ENCODE assay signal across 12 cellular contexts in genomic region chr22:46625113-46625842, GRCh38.
"Had no signal": no experiment of that assay in that cellular context is flagged by ENCODE, and none has a peak within 500 bp of the region (broad histone marks: within the 10 kb centered on the region; RNA-seq: fewer than 3 reads in every experiment).

No MANE protein-coding gene starts in this region.

- H3K4me1 ChIP-seq: right lobe of liver had no signal

- H3K27me3 ChIP-seq: dorsolateral prefrontal cortex, hepatocyte, right lobe of liver, spleen had no signal

- H3K27me3 Mint-ChIP-seq: activated naive CD8-positive, alpha-beta T cell treated with anti-CD3 and anti-CD28 coated beads, Interleukin-2, amount 50 U/mL, for 24 hours had no signal

- H3K4me3 Mint-ChIP-seq: activated naive CD4-positive, alpha-beta T cell treated with anti-CD3 and anti-CD28 coated beads for 36 hours; activated naive CD8-positive, alpha-beta T cell treated with anti-CD3 and anti-CD28 coated beads, Interleukin-2, amount 50 U/mL, for 24 hours; endodermal cell had no signal

- H3K27ac Mint-ChIP-seq: activated naive CD4-positive, alpha-beta T cell treated with anti-CD3 and anti-CD28 coated beads for 36 hours; activated naive CD8-positive, alpha-beta T cell treated with anti-CD3 and anti-CD28 coated beads, Interleukin-2, amount 50 U/mL, for 24 hours; activated T-helper 2 cell treated with anti-CD3 and anti-CD28 coated beads, Interferon-gamma antibody, Interleukin-2, Interleukin-4, amounts not matched to agents 10 μg/mL and 5 μg/mL and 100 μg/mL, durations not matched to agents 14 hours and 24 hours and 36 hours had no signal

- H3K27ac ChIP-seq: hepatocyte, right lobe of liver, spleen had no signal

- H3K4me2 ChIP-seq: hepatocyte had no signal

- DNase-seq: activated CD4-positive, alpha-beta T cell treated with anti-CD3 and anti-CD28 coated beads for 1 hour; activated CD4-positive, alpha-beta T cell treated with anti-CD3 and anti-CD28 coated beads, Interleukin-2, amount 50 U/mL, for 48 hours; activated naive CD4-positive, alpha-beta T cell treated with anti-CD3 and anti-CD28 coated beads for 36 hours; activated naive CD8-positive, alpha-beta T cell treated with anti-CD3 and anti-CD28 coated beads, Interleukin-2, amount 50 U/mL, for 24 hours; activated T-cell treated with anti-CD3 and anti-CD28 coated beads, Interleukin-2, amount 50 U/mL, for 1 hour; dorsolateral prefrontal cortex; endodermal cell; right lobe of liver; spleen; T-helper 9 cell had no signal

- H3K4me3 ChIP-seq: dorsolateral prefrontal cortex, hepatocyte, right lobe of liver, spleen had no signal

- H2AFZ ChIP-seq: hepatocyte had no signal

- H3K9me3 Mint-ChIP-seq: activated naive CD4-positive, alpha-beta T cell treated with anti-CD3 and anti-CD28 coated beads for 36 hours; activated naive CD8-positive, alpha-beta T cell treated with anti-CD3 and anti-CD28 coated beads, Interleukin-2, amount 50 U/mL, for 24 hours; activated T-helper 2 cell treated with anti-CD3 and anti-CD28 coated beads, Interferon-gamma antibody, Interleukin-2, Interleukin-4, amounts not matched to agents 10 μg/mL and 5 μg/mL and 100 μg/mL, durations not matched to agents 14 hours and 24 hours and 36 hours; endodermal cell had no signal

- ATAC-seq: right lobe of liver had no signal
